19 cellular contexts compared by ENCODE assay signal in genomic region chr16:27256861-27257260, GRCh38. TPM values are rescaled to one million over a fixed set of nuclear protein-coding genes. Genes with fewer than 3 reads are reported as not detected.
DNase-seq lines count a peak whose midpoint lies in the region; ATAC-seq and TF ChIP-seq lines count a peak whose summit lies in the region.
"Had no signal": no experiment of that assay in that cellular context is flagged by ENCODE, and none has a peak within 500 bp of the region (broad histone marks: within the 10 kb centered on the region; RNA-seq: fewer than 3 reads in every experiment).

No MANE protein-coding gene starts in this region.

- H3K4me1 Mint-ChIP-seq in activated naive CD4-positive, alpha-beta T cell treated with anti-CD3 and anti-CD28 coated beads for 36 hours (ENCODE audit: low read depth) = peaks cover 84% of the 10 kb centered on the region
- peaks cover 81% of the 10 kb centered on the region for H3K4me1 Mint-ChIP-seq in activated naive CD8-positive, alpha-beta T cell (ENCODE audit: low read depth)
- H3K4me1 Mint-ChIP-seq in naive thymus-derived CD8-positive, alpha-beta T cell = peaks cover 33 to 68% (median 64%) of the 10 kb centered on the region in 4 donors

- H3K9me3 ChIP-seq in uterus = no peaks in the 10 kb centered on the region

- peak overlapping the region; percentile 51 to 82 for H3K27ac ChIP-seq in uterus
- H3K27ac ChIP-seq: GM23248 had no signal

- no peaks in the 10 kb centered on the region for H3K4me1 ChIP-seq in uterus

- intact Hi-C loops in activated naive CD4-positive, alpha-beta T cell treated with anti-CD3 and anti-CD28 coated beads for 36 hours (cut with micrococcal nuclease) = loop anchor here (10.0 kb wide), 1 partner anchor 928 kb away; no protein-coding TSS in a partner anchor
- intact Hi-C loops in uterus (cut with DNase I; ENCODE audit: low total_unique reads) = no loop called here

- DNase-seq in activated naive CD4-positive, alpha-beta T cell treated with anti-CD3 and anti-CD28 coated beads for 36 hours = no peak
- DNase-seq in activated naive CD4-positive, alpha-beta T cell treated with anti-CD3 and anti-CD28 coated beads, Interleukin-2, amount 50 U/mL, for 16 hours = no peak
- DNase-seq in naive thymus-derived CD8-positive, alpha-beta T cell = no peak
- DNase-seq in uterus (no peak), NCI-H2081 treated with DMSO at 0.1 percent for 48 hours (lab: John Stamatoyannopoulos, UW) (no peak), GM20000 (ENCODE audit: low spot score) (no peak)
- DNase-seq: DMS 273 treated with DMSO at 0.1 percent for 48 hours, GDM1, GM23248, KBM-7, NCI-H1417 treated with DMSO at 0.1 percent for 48 hours, NCI-H2029, NCI-H510A, NCI-H774, RPMI8226 had no signal

- no peaks in the 10 kb centered on the region for H3K27me3 Mint-ChIP-seq in activated naive CD4-positive, alpha-beta T cell treated with anti-CD3 and anti-CD28 coated beads for 36 hours (ENCODE audit: low read depth)
- H3K27me3 Mint-ChIP-seq in activated naive CD8-positive, alpha-beta T cell = no peaks in the 10 kb centered on the region
- no peaks in the 10 kb centered on the region for H3K27me3 Mint-ChIP-seq in naive thymus-derived CD8-positive, alpha-beta T cell

- no peaks in the 10 kb centered on the region for H3K27me3 ChIP-seq in uterus

- peaks cover 1% of the 10 kb centered on the region for H3K9me3 Mint-ChIP-seq in activated naive CD4-positive, alpha-beta T cell treated with anti-CD3 and anti-CD28 coated beads for 36 hours
- H3K9me3 Mint-ChIP-seq in activated naive CD8-positive, alpha-beta T cell (ENCODE audit: low read depth) = no peaks in the 10 kb centered on the region
- H3K9me3 Mint-ChIP-seq in naive thymus-derived CD8-positive, alpha-beta T cell = no peaks in the 10 kb centered on the region
- H3K9me3 Mint-ChIP-seq: CD14-positive monocyte had no signal

- no peak overlapping the region for H3K4me3 Mint-ChIP-seq in activated naive CD4-positive, alpha-beta T cell treated with anti-CD3 and anti-CD28 coated beads for 36 hours
- no peak overlapping the region for H3K4me3 Mint-ChIP-seq in activated naive CD8-positive, alpha-beta T cell
- peak overlapping the region in 1 of 10 donors; percentile 29 for H3K4me3 Mint-ChIP-seq in naive thymus-derived CD8-positive, alpha-beta T cell
- H3K4me3 Mint-ChIP-seq: CD14-positive monocyte had no signal

- TF ChIP-seq CTCF in uterus (IDR thresholded peaks at IDR 0.05) (no peak), GM20000 (IDR thresholded peaks at IDR 0.05; ENCODE audit: extremely low read depth, missing control alignments) (no peak)

- peaks cover 29% of the 10 kb centered on the region for H3K36me3 Mint-ChIP-seq in activated naive CD4-positive, alpha-beta T cell treated with anti-CD3 and anti-CD28 coated beads for 36 hours (ENCODE audit: low read depth)
- H3K36me3 Mint-ChIP-seq in activated naive CD8-positive, alpha-beta T cell = peaks cover 24% of the 10 kb centered on the region
- peaks cover 5 to 37% (median 15%) of the 10 kb centered on the region in 3 donors for H3K36me3 Mint-ChIP-seq in naive thymus-derived CD8-positive, alpha-beta T cell

- TF ChIP-seq POLR2A in uterus (IDR thresholded peaks at IDR 0.05) = no peak

- no peak overlapping the region for H3K4me3 ChIP-seq in uterus
- H3K4me3 ChIP-seq: GM12878, GM23248 had no signal

- ATAC-seq in naive thymus-derived CD8-positive, alpha-beta T cell = no peak
- ATAC-seq: GM12878, HCT116 had no signal

- H3K27ac Mint-ChIP-seq in activated naive CD4-positive, alpha-beta T cell treated with anti-CD3 and anti-CD28 coated beads for 36 hours = peak overlapping the region; percentile 10
- peak overlapping the region; percentile 88 for H3K27ac Mint-ChIP-seq in activated naive CD8-positive, alpha-beta T cell
- peak overlapping the region in 9 of 10 donors; percentile 11 to 76 (median 51) for H3K27ac Mint-ChIP-seq in naive thymus-derived CD8-positive, alpha-beta T cell

- CTCF ChIA-PET in activated naive CD4-positive, alpha-beta T cell treated with anti-CD3 and anti-CD28 coated beads for 36 hours (lab: Charles Lee) = interaction anchor here (4.0 kb wide), 1 partner anchor 22 kb away, joined by 17 read pairs; no protein-coding TSS in a partner anchor

- no peaks in the 10 kb centered on the region for H3K36me3 ChIP-seq in uterus

- POLR2A ChIA-PET in naive thymus-derived CD8-positive, alpha-beta T cell (lab: Charles Lee) = interaction anchor here (1.9 kb wide), 1 partner anchor 21 kb away, joined by 5 read pairs; no protein-coding TSS in a partner anchor

RNA-seq across cellular contexts. Expression of gene NSMCE1, which starts 11.7 kb away (rescaled TPM):
- 100 to 1,000 TPM; 112 to 117 TPM for total RNA-seq in activated naive CD4-positive, alpha-beta T cell treated with anti-CD3 and anti-CD28 coated beads for 36 hours
- 10 to 100 TPM; 81.8 to 85.0 TPM for total RNA-seq in naive thymus-derived CD8-positive, alpha-beta T cell
- 100 to 1,000 TPM; 177 to 209 (median 185) TPM for polyA plus RNA-seq in naive thymus-derived CD8-positive, alpha-beta T cell
- total RNA-seq in uterus = 10 to 100 TPM in 3 of 4 donors, 1 to 10 TPM in 1; 3.2 to 43.6 (median 35.6) TPM

RNA-seq across cellular contexts. Expression of gene KDM8, which starts 53.5 kb away (rescaled TPM):
- 10 to 100 TPM; 11.3 to 13.9 TPM for total RNA-seq in activated naive CD4-positive, alpha-beta T cell treated with anti-CD3 and anti-CD28 coated beads for 36 hours
- 10 to 100 TPM; 27.7 to 35.0 TPM for total RNA-seq in naive thymus-derived CD8-positive, alpha-beta T cell
- 1 to 10 TPM; 3.8 to 6.2 (median 5.6) TPM for polyA plus RNA-seq in naive thymus-derived CD8-positive, alpha-beta T cell
- total RNA-seq in uterus = 10 to 100 TPM in 2 of 4 donors, 1 to 10 TPM in 1, not detected in 1; 4.1 to 31.0 (median 11.5) TPM

RNA-seq across cellular contexts. Expression of gene IL4R, which starts 56.9 kb away (rescaled TPM):
- total RNA-seq in activated naive CD4-positive, alpha-beta T cell treated with anti-CD3 and anti-CD28 coated beads for 36 hours = 100 to 1,000 TPM; 162 to 170 TPM
- 100 to 1,000 TPM; 117 to 120 TPM for total RNA-seq in naive thymus-derived CD8-positive, alpha-beta T cell
- 10 to 100 TPM; 18.8 to 49.4 (median 34.7) TPM for polyA plus RNA-seq in naive thymus-derived CD8-positive, alpha-beta T cell
- 100 to 1,000 TPM in 1 of 4 donors, 10 to 100 TPM in 2, 1 to 10 TPM in 1; 9.4 to 137 (median 45.4) TPM for total RNA-seq in uterus

Comparison
In these comparisons a context has a peak if more than half of its experiments do, and no peak if none do; other contexts are left out.
1. H3K27ac Mint-ChIP-seq: peak in every context shown above with its lines; median percentile 88 in activated naive CD8-positive, alpha-beta T cell; 51 in naive thymus-derived CD8-positive, alpha-beta T cell; 10 in activated naive CD4-positive, alpha-beta T cell treated with anti-CD3 and anti-CD28 coated beads for 36 hours.